In the genomic region with DNA sequence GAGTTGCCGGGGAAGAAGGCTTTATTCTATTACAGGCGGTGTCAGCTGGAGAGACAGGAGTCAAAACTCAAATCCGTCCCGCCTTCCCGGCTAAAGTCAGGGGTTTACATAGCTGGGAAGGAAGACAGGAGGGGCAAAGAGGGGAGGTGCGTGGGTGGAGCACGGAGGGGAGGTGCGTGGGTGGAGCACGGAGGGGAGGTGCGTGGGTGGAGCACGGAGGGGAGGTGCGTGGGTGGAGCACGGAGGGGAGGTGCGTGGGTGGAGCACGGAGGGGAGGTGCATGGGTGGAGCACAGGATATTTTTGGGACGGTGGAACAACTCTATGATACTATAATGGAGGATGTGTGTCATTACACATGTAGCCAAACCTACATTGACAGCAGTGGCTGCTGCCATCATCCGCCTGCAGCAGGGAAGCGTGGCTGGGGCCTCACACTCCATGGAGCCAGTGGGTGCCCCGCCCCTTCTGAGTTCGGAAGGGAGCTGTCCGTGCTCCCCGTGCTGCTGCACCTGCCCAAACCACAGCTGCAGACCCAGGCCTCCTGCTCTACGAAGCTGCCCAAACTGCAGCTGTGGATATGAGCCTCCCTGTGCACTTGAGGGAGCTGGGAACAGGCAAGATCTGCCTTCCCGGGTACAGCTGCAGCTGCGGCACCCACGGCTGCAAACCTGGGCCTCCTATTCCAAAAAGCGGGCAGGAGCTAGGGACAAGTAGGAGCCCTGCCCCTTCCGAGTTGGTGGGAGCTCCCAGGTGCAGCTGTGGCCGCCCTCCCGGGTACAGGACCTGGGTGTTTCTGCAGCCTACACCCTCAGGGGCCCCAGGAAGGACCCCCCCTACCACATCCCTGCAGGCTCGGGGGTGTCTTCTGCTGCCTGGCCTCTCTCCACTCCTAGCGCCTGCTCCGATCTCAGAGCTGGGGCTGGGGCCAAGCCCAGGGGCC, we compare ENCODE assay signal across 9 cellular contexts.
DNase-seq lines count a peak whose midpoint lies in the region; ATAC-seq, FAIRE-seq and TF ChIP-seq lines count a peak whose summit lies in the region.
"Had no signal": no experiment of that assay in that cellular context is flagged by ENCODE, and none has a peak within 500 bp of the region (broad histone marks: within the 10 kb centered on the region; RNA-seq: fewer than 3 reads in every experiment).

No MANE protein-coding gene starts in this region.

- H3K4me1 ChIP-seq in HepG2 (ENCODE audit: insufficient read depth, low read length) (peaks cover 24% of the 10 kb centered on the region), right lobe of liver (no peaks in the 10 kb centered on the region), OCI-LY3 (ENCODE audit: low read length) (peaks cover 6% of the 10 kb centered on the region; the same call in 1 of the 2 replicates), K562 (replicated peaks in 1 of 2; ENCODE audit: control insufficient read depth in 2 of 2, insufficient read depth in 2 of 2, low read length in 2 of 2) (peaks cover 20 to 40% of the 10 kb centered on the region in 2 experiments), colonic mucosa (no peaks in the 10 kb centered on the region)

- CTCF ChIA-PET in HepG2 (lab: Yijun Ruan, JAX; ENCODE audit: low intra/inter-chr PET ratio, low total read pairs) (interaction anchor here (2.0 to 2.6 kb wide), 2 partner anchors 90 to 280 kb away, joined by 10 to 22 read pairs; no protein-coding TSS in a partner anchor), K562 (lab: Yijun Ruan, JAX; ENCODE audit: low intra/inter-chr PET ratio) (interaction anchor here (0.5 to 3.7 kb wide), 3 partner anchors 92 to 280 kb away, joined by 3 to 33 read pairs (median 3); no protein-coding TSS in a partner anchor)

- H3K27ac ChIP-seq in HepG2 (ENCODE audit: extremely low read length, insufficient read depth, low read length) (no peak overlapping the region), right lobe of liver (no peak overlapping the region), OCI-LY3 (ENCODE audit: low read length) (no peak overlapping the region), K562 (ENCODE audit: extremely low read depth, low read depth, low read length) (no peak overlapping the region), colonic mucosa (no peak overlapping the region)

- no peaks in the 10 kb centered on the region for H4K20me1 ChIP-seq in HepG2 (ENCODE audit: insufficient read depth, low read length)
- H4K20me1 ChIP-seq in OCI-LY3 (ENCODE audit: insufficient read depth, low read length): no peaks in the 10 kb centered on the region
- H4K20me1 ChIP-seq in K562 (replicated peaks; ENCODE audit: control insufficient read depth, insufficient read depth, low read length): no peaks in the 10 kb centered on the region

- no peak for TF ChIP-seq POLR2A in HepG2 (IDR thresholded peaks at IDR 0.05; ENCODE audit: insufficient read depth in 1 of 2, low read depth in 2 of 2, low read length in 2 of 2)
- TF ChIP-seq POLR2A in right lobe of liver (IDR thresholded peaks at IDR 0.05): no peak
- no peak for TF ChIP-seq POLR2A in K562 (conservative IDR thresholded peaks at IDR 0.05)
- TF ChIP-seq POLR2A in H54 (IDR thresholded peaks at IDR 0.05; ENCODE audit: low read depth, low read length): no peak

- H3K9ac ChIP-seq in HepG2 (ENCODE audit: insufficient read depth, low read depth, low read length): peak overlapping the region; percentile 48
- no peak overlapping the region for H3K9ac ChIP-seq in OCI-LY3 (ENCODE audit: low read length)
- H3K9ac ChIP-seq in K562 (ENCODE audit: insufficient read depth in 1 of 2, low read depth in 2 of 2, low read length in 2 of 2): peak overlapping the region in 1 of 2 experiments; percentile 54; a peak in 2 of 4 replicates
- H3K9ac ChIP-seq in colonic mucosa (ENCODE audit: low read depth in 2 of 2, low read length in 2 of 2): no peak overlapping the region

- no peak overlapping the region for H3K4me3 Mint-ChIP-seq in endothelial cell (ENCODE audit: unreplicated experiment)

- in situ Hi-C loops in HepG2 (cut with HindIII; ENCODE audit: extremely low pct_ligation_motif_present, low pct_unique_long_range_greater_than_20kb): loop anchor here (5.0 kb wide), 2 partner anchors 83 to 278 kb away; no protein-coding TSS in a partner anchor
- in situ Hi-C loops in K562 (cut with MboI): loop anchor here (10.0 kb wide), 1 partner anchor 281 kb away; no protein-coding TSS in a partner anchor

- peaks cover 0 to 5% of the 10 kb centered on the region in 2 experiments; a peak in 2 of 5 replicates for H3K27me3 ChIP-seq in HepG2 (ENCODE audit: control insufficient read depth in 1 of 2, insufficient read depth in 2 of 2, low read length in 2 of 2)
- H3K27me3 ChIP-seq in right lobe of liver: no peaks in the 10 kb centered on the region
- H3K27me3 ChIP-seq in OCI-LY3 (ENCODE audit: low read depth, low read length): no peaks in the 10 kb centered on the region
- H3K27me3 ChIP-seq in K562 (ENCODE audit: control insufficient read depth in 2 of 2, insufficient read depth in 2 of 2, low read length in 2 of 2): peaks cover 23 to 27% of the 10 kb centered on the region in 2 experiments
- no peaks in the 10 kb centered on the region for H3K27me3 ChIP-seq in colonic mucosa

- DNase-seq in HepG2 (ENCODE audit: low spot score): peak; percentile 56
- no peak for DNase-seq in right lobe of liver
- peak; percentile 86 to 88 (median 87) for DNase-seq in K562 (ENCODE audit: extremely low read depth in 1 of 4, low spot score in 3 of 4)
- DNase-seq in urothelium cell line (ENCODE audit: low spot score): peak; percentile 32
- no peak for DNase-seq in H54 (ENCODE audit: insufficient read length, low spot score)
- DNase-seq in endothelial cell (ENCODE audit: low spot score): no peak
- no peak for DNase-seq in colonic mucosa

- no peaks in the 10 kb centered on the region for H3K36me3 ChIP-seq in HepG2 (replicated peaks in 1 of 2; ENCODE audit: control insufficient read depth in 1 of 2, insufficient read depth in 2 of 2, low read length in 2 of 2)
- no peaks in the 10 kb centered on the region for H3K36me3 ChIP-seq in right lobe of liver
- H3K36me3 ChIP-seq in OCI-LY3 (replicated peaks; ENCODE audit: low read depth, low read length): no peaks in the 10 kb centered on the region
- no peaks in the 10 kb centered on the region for H3K36me3 ChIP-seq in K562 (ENCODE audit: control insufficient read depth, insufficient read depth, low read length)
- no peaks in the 10 kb centered on the region for H3K36me3 ChIP-seq in colonic mucosa

- H3K4me2 ChIP-seq in HepG2 (ENCODE audit: low read depth, low read length) (peak overlapping the region; percentile 98), OCI-LY3 (ENCODE audit: low read length) (peak overlapping the region; percentile 87), K562 (ENCODE audit: insufficient read depth, low read length) (peak overlapping the region; percentile 81)

- TF ChIP-seq EP300 in HepG2 (IDR thresholded peaks at IDR 0.05; ENCODE audit: low read depth in 2 of 2, low read length in 2 of 2) (no peak), HepG2 (CRISPR knock-in tag; IDR thresholded peaks at IDR 0.05; ENCODE audit: borderline replicate concordance) (no peak), K562 (IDR thresholded peaks at IDR 0.05; ENCODE audit: low read length) (no peak)

- H3K4me3 ChIP-seq in HepG2 (replicated peaks in 1 of 3; ENCODE audit: insufficient read depth in 1 of 3, low read depth in 2 of 3, low read length in 3 of 3) (peak overlapping the region; percentile 57 to 73 (median 67)), right lobe of liver (no peak overlapping the region), OCI-LY3 (ENCODE audit: low read length) (peak overlapping the region; percentile 81), K562 (no peak overlapping the region), colonic mucosa (no peak overlapping the region)

- 9% methylated on average over 17 of the region's 33 CpGs for WGBS in HepG2 (ENCODE audit: low lambda C conversion rate)
- 80% methylated on average over 13 of the region's 33 CpGs for WGBS in right lobe of liver (ENCODE audit: insufficient coverage, low coverage, low lambda C conversion rate, missing lambda C conversion rate)
- WGBS in K562 (ENCODE audit: insufficient coverage, low coverage, missing lambda C conversion rate): 18% methylated on average over 28 of the region's 33 CpGs

- ATAC-seq in HepG2 (peak; percentile 74), right lobe of liver (no peak), K562 (peak; percentile 90)

- no peak overlapping the region for H3K27ac Mint-ChIP-seq in endothelial cell (ENCODE audit: unreplicated experiment)

- POLR2A ChIA-PET in HepG2 (lab: Yijun Ruan, JAX): interaction anchor here (0.7 to 2.9 kb wide), 4 partner anchors 112 to 543 kb away, joined by 3 to 15 read pairs (median 6); a partner anchor contains a TSS
- POLR2A ChIA-PET in K562 (lab: Yijun Ruan, JAX): interaction anchor here (0.6 to 1.5 kb wide), 12 partner anchors 19 to 490 kb away, joined by 3 to 5 read pairs (median 3); no protein-coding TSS in a partner anchor

- peaks cover 9% of the 10 kb centered on the region for H3K36me3 Mint-ChIP-seq in endothelial cell (ENCODE audit: low read depth, unreplicated experiment)

- TF ChIP-seq RAD21 in HepG2 (CRISPR knock-in tag; IDR thresholded peaks at IDR 0.05): no peak
- TF ChIP-seq RAD21 in K562 (CRISPR knock-in tag; conservative IDR thresholded peaks at IDR 0.05 in 1 of 2, IDR thresholded peaks at IDR 0.05 in 1 of 2): peak in 1 of 2 experiments; percentile 74; a peak in 3 of 4 replicates

- peaks cover 5% of the 10 kb centered on the region for H3K4me1 Mint-ChIP-seq in endothelial cell (ENCODE audit: unreplicated experiment)

- intact Hi-C loops in HepG2 (cut with micrococcal nuclease; ENCODE audit: unreplicated experiment): loop anchor here (2.0 to 5.0 kb wide), 3 partner anchors 158 to 215 kb away; no protein-coding TSS in a partner anchor
- intact Hi-C loops in right lobe of liver (cut with DNase I): loop anchor here in 1 of 2 donors (10.0 kb wide), 2 partner anchors 91 to 281 kb away; no protein-coding TSS in a partner anchor
- intact Hi-C loops in K562 (cut with micrococcal nuclease): loop anchor here (2.0 to 5.0 kb wide), 5 partner anchors 91 to 478 kb away; a partner anchor contains a TSS
- intact Hi-C loops in colonic mucosa (cut with DNase I): loop anchor here (2.0 to 10.0 kb wide), 2 partner anchors 191 to 281 kb away; no protein-coding TSS in a partner anchor

- H3K79me2 ChIP-seq in HepG2 (ENCODE audit: insufficient read depth, low read length): no peaks in the 10 kb centered on the region
- H3K79me2 ChIP-seq in OCI-LY3 (ENCODE audit: low read length): no peaks in the 10 kb centered on the region
- H3K79me2 ChIP-seq in K562 (ENCODE audit: control insufficient read depth, insufficient read depth, low read length): no peaks in the 10 kb centered on the region

- BruUV-seq in HepG2 (replicated peaks; lab: Mats Ljungman, UMichigan): no TSS peak
- no TSS peak for BruUV-seq in K562 (replicated peaks; lab: Mats Ljungman, UMichigan)

- FAIRE-seq in HepG2 (lab: Jason Lieb, UNC) (no peak), K562 (lab: Jason Lieb, UNC) (peak; percentile 84), urothelium cell line (lab: Jason Lieb, UNC) (no peak), H54 (lab: Jason Lieb, UNC) (no peak)
- FAIRE-seq: G401.6 had no signal

- H3K27me3 Mint-ChIP-seq in endothelial cell (ENCODE audit: unreplicated experiment): peaks cover 8% of the 10 kb centered on the region

- H2AFZ ChIP-seq in HepG2 (ENCODE audit: low read length): no peak overlapping the region
- H2AFZ ChIP-seq in OCI-LY3 (ENCODE audit: low read depth, low read length): peak overlapping the region; percentile 89; the same call in 1 of the 2 replicates
- H2AFZ ChIP-seq in K562 (ENCODE audit: low read depth, low read length): peak overlapping the region; percentile 92

- no peaks in the 10 kb centered on the region for H3K9me1 ChIP-seq in K562 (ENCODE audit: control insufficient read depth, insufficient read depth, low read length)

- H3K9me3 ChIP-seq in HepG2 (ENCODE audit: low read length) (peaks cover 6% of the 10 kb centered on the region; the same call in 1 of the 2 replicates), right lobe of liver (no peaks in the 10 kb centered on the region), OCI-LY3 (ENCODE audit: insufficient read depth, low read length) (peaks cover 7% of the 10 kb centered on the region; the same call in 1 of the 2 replicates), K562 (replicated peaks; ENCODE audit: control insufficient read depth, insufficient read depth, low read depth, low read length) (peaks cover under 1% of the 10 kb centered on the region; the same call in 1 of the 2 replicates), colonic mucosa (no peaks in the 10 kb centered on the region)

- TF ChIP-seq CTCF in HepG2 (CRISPR knock-in tag; IDR thresholded peaks at IDR 0.05) (peak; percentile 65), right lobe of liver (IDR thresholded peaks at IDR 0.05) (no peak), OCI-LY3 (IDR thresholded peaks at IDR 0.05; ENCODE audit: low read depth, low read length) (no peak), K562 (IDR thresholded peaks at IDR 0.05 in 2 of 3, conservative IDR thresholded peaks at IDR 0.05 in 1 of 3; ENCODE audit: insufficient read depth in 2 of 3, low read depth in 1 of 3, low read length in 3 of 3) (peak; percentile 56 to 74 (median 70); a peak in 5 of 6 replicates), endothelial cell (IDR thresholded peaks at IDR 0.05; ENCODE audit: unreplicated experiment) (no peak), colonic mucosa (IDR thresholded peaks at IDR 0.05) (no peak)

- H3K9me3 Mint-ChIP-seq in endothelial cell (ENCODE audit: unreplicated experiment): no peaks in the 10 kb centered on the region

Comparison
In these comparisons a context has a peak if more than half of its experiments do, and no peak if none do; other contexts are left out.
1. ATAC-seq: peak in HepG2 (single experiment) and K562 (single experiment); none in right lobe of liver (0 of 4).
2. DNase-seq: peak in HepG2 (single experiment), K562 (4 of 4) and urothelium cell line (single experiment); none in right lobe of liver (0 of 3), H54 (single experiment), endothelial cell (single experiment) and colonic mucosa (single experiment).
3. H3K4me3 ChIP-seq: peak in HepG2 (3 of 3) and OCI-LY3 (single experiment); none in right lobe of liver (0 of 3), K562 (single experiment) and colonic mucosa (single experiment).
4. CTCF ChIP-seq: peak in HepG2 (single experiment) and K562 (3 of 3); none in right lobe of liver (0 of 4), OCI-LY3 (single experiment), endothelial cell (single experiment) and colonic mucosa (single experiment).
5. Peak in every context shown above with its lines, with median percentiles within 50 percentile points of each other: H3K4me2 ChIP-seq.